8 cellular contexts compared by ENCODE assay signal in genomic region chr10:59240581-59241183, GRCh38.
DNase-seq lines count a peak whose midpoint lies in the region; ATAC-seq and TF ChIP-seq lines count a peak whose summit lies in the region.

No MANE protein-coding gene starts in this region.

- no peak overlapping the region for H3K4me3 ChIP-seq in choroid plexus epithelial cell (ENCODE audit: low read depth, low read length)

- H3K27ac ChIP-seq in 22Rv1 = no peak overlapping the region

- no peak for ATAC-seq in HG03439 (IDR thresholded peaks at IDR 0.05; ENCODE audit: unreplicated experiment)

- peak; percentile 13 for DNase-seq in GM04504 (ENCODE audit: low read depth)
- DNase-seq in NCI-H345 treated with DMSO at 0.1 percent for 48 hours (lab: John Stamatoyannopoulos, UW; ENCODE audit: unreplicated experiment) = peak; percentile 14
- peak; percentile 70 for DNase-seq in choroid plexus epithelial cell (ENCODE audit: low read depth)
- peak; percentile 65 for DNase-seq in myocyte (ENCODE audit: low read depth)
- no peak for DNase-seq in stimulated activated CD4-positive, alpha-beta T cell treated with anti-CD3 and anti-CD28 coated beads, Interleukin-4, amount 100 ng/mL, for 1 hour
- DNase-seq in activated gamma-delta T cell treated with Interleukin-2 at 50 U/mL for 16 hours = no peak

- TF ChIP-seq CTCF in 22Rv1 (IDR thresholded peaks at IDR 0.05) = peak; percentile 82
- TF ChIP-seq CTCF in choroid plexus epithelial cell (conservative IDR thresholded peaks at IDR 0.05; ENCODE audit: low read depth, low read length) = peak; percentile 55

Comparison
In these comparisons a context has a peak if more than half of its experiments do, and no peak if none do; other contexts are left out.
1. DNase-seq: peak in GM04504 (single experiment), NCI-H345 treated with DMSO at 0.1 percent for 48 hours (single experiment), choroid plexus epithelial cell (single experiment) and myocyte (single experiment); none in stimulated activated CD4-positive, alpha-beta T cell treated with anti-CD3 and anti-CD28 coated beads, Interleukin-4, amount 100 ng/mL, for 1 hour (single experiment) and activated gamma-delta T cell treated with Interleukin-2 at 50 U/mL for 16 hours (single experiment).